10 cellular contexts compared by ENCODE assay signal in the genomic region with DNA sequence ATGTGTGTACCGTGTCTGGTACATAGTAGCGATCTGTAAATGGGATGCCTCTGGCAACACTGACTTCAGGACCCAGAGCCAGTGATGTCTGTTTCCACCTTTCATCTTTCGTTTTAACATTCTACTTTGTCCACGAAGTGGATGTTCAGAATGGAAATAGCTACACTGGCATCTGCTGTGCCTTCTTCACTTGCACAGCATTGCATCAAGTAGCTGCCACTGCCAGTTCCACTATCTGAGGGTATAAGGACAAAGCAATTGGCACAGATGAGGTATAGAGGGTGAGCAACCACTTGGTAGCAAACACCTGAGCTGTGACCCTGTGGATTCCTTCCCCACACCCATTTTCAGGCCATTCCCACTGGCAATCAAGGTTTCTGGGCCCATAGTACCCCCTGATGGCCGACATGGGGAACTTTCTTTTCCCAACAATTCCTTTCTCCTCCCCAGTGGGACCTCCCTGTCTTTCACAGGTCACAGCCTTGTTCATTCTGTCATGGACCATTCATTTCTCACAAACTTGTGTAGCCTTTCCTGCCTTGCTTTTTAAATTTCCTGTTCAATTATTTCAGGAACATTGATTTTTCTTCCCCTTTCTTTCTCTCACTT. TPM values are rescaled to one million over a fixed set of nuclear protein-coding genes. Genes with fewer than 3 reads are reported as not detected.
A peak's percentile ranks its signal among the peaks of the same experiment; 100 is the strongest.
DNase-seq lines count a peak whose midpoint lies in the region; ATAC-seq, FAIRE-seq and TF ChIP-seq lines count a peak whose summit lies in the region.
"Had no signal": no experiment of that assay in that cellular context is flagged by ENCODE, and none has a peak within 500 bp of the region (broad histone marks: within the 10 kb centered on the region; RNA-seq: fewer than 3 reads in every experiment).

No MANE protein-coding gene starts in this region.

- POLR2A ChIA-PET in HEK293T (lab: Yijun Ruan, JAX) (no interaction called here), HepG2 (lab: Yijun Ruan, JAX) (no interaction called here)

- intact Hi-C loops in HepG2 (cut with micrococcal nuclease; ENCODE audit: unreplicated experiment): loop anchor here (1.0 kb wide), 1 partner anchor 281 kb away; no protein-coding TSS in a partner anchor

- H3K9me3 ChIP-seq in HepG2 (ENCODE audit: low read length): no peaks in the 10 kb centered on the region

- ATAC-seq in HepG2 (peak; percentile 39; the same call in 1 of the 3 replicates), GM19463 (IDR thresholded peaks at IDR 0.05; ENCODE audit: unreplicated experiment) (no peak)

- H2AFZ ChIP-seq in HepG2 (ENCODE audit: low read length): no peak overlapping the region

- H3K4me3 ChIP-seq in brain microvascular endothelial cell (ENCODE audit: low read depth, low read length) (no peak overlapping the region), HepG2 (replicated peaks in 1 of 3; ENCODE audit: insufficient read depth in 1 of 3, low read depth in 2 of 3, low read length in 3 of 3) (no peak overlapping the region)

- no peak for TF ChIP-seq RAD21 in HepG2 (CRISPR knock-in tag; IDR thresholded peaks at IDR 0.05)

- H3K9ac ChIP-seq in HepG2 (ENCODE audit: insufficient read depth, low read depth, low read length): no peak overlapping the region

- no peak for TF ChIP-seq POLR2A in HepG2 (IDR thresholded peaks at IDR 0.05; ENCODE audit: insufficient read depth in 1 of 2, low read depth in 2 of 2, low read length in 2 of 2)

- H3K27ac ChIP-seq in brain microvascular endothelial cell (no peak overlapping the region), HepG2 (ENCODE audit: extremely low read length, insufficient read depth, low read length) (no peak overlapping the region)

- TF ChIP-seq CTCF in brain microvascular endothelial cell (IDR thresholded peaks at IDR 0.05; ENCODE audit: low read depth, low read length, missing control alignments): peak; percentile 80
- TF ChIP-seq CTCF in HepG2 (CRISPR knock-in tag; IDR thresholded peaks at IDR 0.05): peak; percentile 52

- H3K79me2 ChIP-seq in HepG2 (ENCODE audit: insufficient read depth, low read length): no peaks in the 10 kb centered on the region

- H3K4me2 ChIP-seq in HepG2 (ENCODE audit: low read depth, low read length): no peak overlapping the region

- CTCF ChIA-PET in HEK293T (lab: Yijun Ruan, JAX): interaction anchor here (0.6 to 1.5 kb wide), 7 partner anchors 10 to 282 kb away, joined by 3 to 5 read pairs (median 3); no protein-coding TSS in a partner anchor
- CTCF ChIA-PET in HepG2 (lab: Yijun Ruan, JAX; ENCODE audit: low intra/inter-chr PET ratio, low total read pairs): interaction anchor here (0.8 to 1.1 kb wide), 2 partner anchors 282 to 288 kb away, joined by 3 to 5 read pairs; no protein-coding TSS in a partner anchor

- H3K4me3 Mint-ChIP-seq in activated T-cell treated with anti-CD3 and anti-CD28 coated beads, Interleukin-2, amount 50 U/mL, for 24 hours: no peak overlapping the region

- H3K36me3 ChIP-seq in brain microvascular endothelial cell (replicated peaks) (no peaks in the 10 kb centered on the region), HepG2 (replicated peaks in 1 of 2; ENCODE audit: control insufficient read depth in 1 of 2, insufficient read depth in 2 of 2, low read length in 2 of 2) (no peaks in the 10 kb centered on the region)

- no peaks in the 10 kb centered on the region for H3K9me3 Mint-ChIP-seq in activated T-cell treated with anti-CD3 and anti-CD28 coated beads, Interleukin-2, amount 50 U/mL, for 24 hours

- no peaks in the 10 kb centered on the region for H4K20me1 ChIP-seq in HepG2 (ENCODE audit: insufficient read depth, low read length)

- H3K4me1 ChIP-seq in HepG2 (ENCODE audit: insufficient read depth, low read length): no peaks in the 10 kb centered on the region

- WGBS in HepG2 (ENCODE audit: low lambda C conversion rate): 22% methylated on average over 5 of the region's 5 CpGs

- no peak for FAIRE-seq in HepG2 (lab: Jason Lieb, UNC)

- no peak overlapping the region for H3K27ac Mint-ChIP-seq in activated T-cell treated with anti-CD3 and anti-CD28 coated beads, Interleukin-2, amount 50 U/mL, for 24 hours

- in situ Hi-C loops in brain microvascular endothelial cell (cut with HindIII; ENCODE audit: low pct_ligation_motif_present, low sequenced_read_pairs) (loop anchor here (25.0 kb wide), 1 partner anchor 278 kb away; no protein-coding TSS in a partner anchor), HepG2 (cut with HindIII; ENCODE audit: extremely low pct_ligation_motif_present, low pct_unique_long_range_greater_than_20kb) (no loop called here)

- peaks cover 6% of the 10 kb centered on the region for H3K4me1 Mint-ChIP-seq in activated T-cell treated with anti-CD3 and anti-CD28 coated beads, Interleukin-2, amount 50 U/mL, for 24 hours (ENCODE audit: low read depth)

- TF ChIP-seq EP300 in HepG2 (IDR thresholded peaks at IDR 0.05; ENCODE audit: low read depth in 2 of 2, low read length in 2 of 2): no peak
- no peak for TF ChIP-seq EP300 in HepG2 (CRISPR knock-in tag; IDR thresholded peaks at IDR 0.05; ENCODE audit: borderline replicate concordance)

- BruUV-seq in HepG2 (replicated peaks; lab: Mats Ljungman, UMichigan): no TSS peak

- peak; percentile 61 for DNase-seq in AG08395 (ENCODE audit: low spot score)
- DNase-seq in HEK293T (ENCODE audit: extremely low spot score): peak; percentile 39
- DNase-seq in brain microvascular endothelial cell: peak; percentile 19
- no peak for DNase-seq in HepG2 (ENCODE audit: low spot score)
- no peak for DNase-seq in activated gamma-delta T cell (lab: John Stamatoyannopoulos, UW)
- no peak for DNase-seq in stimulated activated CD4-positive, alpha-beta T cell treated with anti-CD3 and anti-CD28 coated beads, Interleukin-2, amount 100 ng/mL, for 24 hours
- DNase-seq in activated T-cell treated with anti-CD3 and anti-CD28 coated beads, Interleukin-2, amount 50 U/mL, for 24 hours: no peak
- DNase-seq: activated effector memory CD4-positive, alpha-beta T cell treated with anti-CD3 and anti-CD28 coated beads, Interleukin-2, amount 50 U/mL, for 16 hours had no signal

- peaks cover 57% of the 10 kb centered on the region for H3K27me3 Mint-ChIP-seq in activated T-cell treated with anti-CD3 and anti-CD28 coated beads, Interleukin-2, amount 50 U/mL, for 24 hours

- H3K27me3 ChIP-seq in brain microvascular endothelial cell (replicated peaks) (peaks cover 11% of the 10 kb centered on the region), HepG2 (ENCODE audit: control insufficient read depth in 1 of 2, insufficient read depth in 2 of 2, low read length in 2 of 2) (peaks cover 0 to 22% of the 10 kb centered on the region in 2 experiments; a peak in 2 of 5 replicates)

- no peaks in the 10 kb centered on the region for H3K36me3 Mint-ChIP-seq in activated T-cell treated with anti-CD3 and anti-CD28 coated beads, Interleukin-2, amount 50 U/mL, for 24 hours (ENCODE audit: low read depth)

TF ChIP-seq in HEK293T, 16 proteins besides CTCF, POLR2A, EP300 and RAD21:
- no peak for TF ChIP-seq TARDBP (IDR thresholded peaks at IDR 0.05)
- 0 out of 2 replicates have a peak, but pooled peaks have one; percentile 8 for TF ChIP-seq CTBP1 (IDR thresholded peaks at IDR 0.05; ENCODE audit: borderline replicate concordance)
TF ChIP-seq in HEK293T: peak in this region for 1.

TF ChIP-seq in HepG2, 621 proteins besides CTCF, POLR2A, EP300 and RAD21:
- TF ChIP-seq ZNF160 (CRISPR knock-in tag; IDR thresholded peaks at IDR 0.05) (no peak), STAG1 (CRISPR knock-in tag; IDR thresholded peaks at IDR 0.05) (peak; percentile 49)
- TF ChIP-seq, protein P1, sequence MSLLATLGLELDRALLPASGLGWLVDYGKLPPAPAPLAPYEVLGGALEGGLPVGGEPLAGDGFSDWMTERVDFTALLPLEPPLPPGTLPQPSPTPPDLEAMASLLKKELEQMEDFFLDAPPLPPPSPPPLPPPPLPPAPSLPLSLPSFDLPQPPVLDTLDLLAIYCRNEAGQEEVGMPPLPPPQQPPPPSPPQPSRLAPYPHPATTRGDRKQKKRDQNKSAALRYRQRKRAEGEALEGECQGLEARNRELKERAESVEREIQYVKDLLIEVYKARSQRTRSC (CRISPR knock-in tag; IDR thresholded peaks at IDR 0.05; ENCODE audit: low read depth): no peak

RNA-seq across cellular contexts. Expression of gene ITGA8, which starts 4.0 kb away (rescaled TPM):
- total RNA-seq in HepG2 (2016; rRNA removed; fragmentation: Illumina TruSeq; extraction: Trizol): not detected in 2 replicates
- not detected in 2 replicates for total RNA-seq in HepG2 (2016; cell fraction: cytosol; rRNA removed; fragmentation: Illumina TruSeq; extraction: Trizol; ENCODE audit: low read depth)
- not detected in 2 replicates for total RNA-seq in HepG2 (2016; cell fraction: insoluble cytoplasmic fraction; rRNA removed; fragmentation: Illumina TruSeq; extraction: Trizol)
- total RNA-seq in HepG2 (2016; cell fraction: membrane; rRNA removed; fragmentation: Illumina TruSeq; extraction: Trizol): not detected in 2 replicates
- not detected in 2 replicates for total RNA-seq in HepG2 (2016; cell fraction: nucleus; rRNA removed; fragmentation: Illumina TruSeq; extraction: Trizol)
- polyA plus RNA-seq in HepG2 (2011; rRNA removed): not detected in 2 replicates
- not detected in 2 replicates for polyA plus RNA-seq in HepG2 (2011; cell fraction: cytosol; rRNA removed)
- polyA plus RNA-seq in HepG2 (2011; cell fraction: nucleus; rRNA removed): not detected in 2 replicates
- not detected in 2 replicates for polyA plus RNA-seq in HepG2 (2012)
- not detected in 2 replicates for polyA plus RNA-seq in HepG2 (2016; cell fraction: cytosol; fragmentation: Illumina TruSeq; extraction: Trizol; ENCODE audit: low read depth)
- polyA plus RNA-seq in HepG2 (2016; cell fraction: insoluble cytoplasmic fraction; fragmentation: Illumina TruSeq; extraction: Trizol; ENCODE audit: low read depth): not detected in 2 replicates
- not detected in 2 replicates for polyA plus RNA-seq in HepG2 (2016; cell fraction: membrane; fragmentation: Illumina TruSeq; extraction: Trizol; ENCODE audit: low read depth)
- not detected in 2 replicates for polyA plus RNA-seq in HepG2 (2016; cell fraction: nucleus; fragmentation: Illumina TruSeq; extraction: Trizol; ENCODE audit: insufficient read depth, low read depth)
- polyA minus RNA-seq in HepG2 (2011; rRNA and poly(A)+ RNA removed; ENCODE audit: low replicate concordance): not detected in 2 replicates
- polyA minus RNA-seq in HepG2 (2011; cell fraction: cytosol; rRNA and poly(A)+ RNA removed): not detected in 2 replicates
- polyA minus RNA-seq in HepG2 (2011; cell fraction: nucleus; rRNA and poly(A)+ RNA removed): under 0.01 TPM in 1 of 2 replicates, not detected in the other
- total RNA-seq: mononuclear cell had no signal

Comparison
In these comparisons a context has a peak if more than half of its experiments do, and no peak if none do; other contexts are left out.
1. DNase-seq: peak in AG08395 (single experiment), HEK293T (single experiment) and brain microvascular endothelial cell (single experiment); none in HepG2 (single experiment), activated gamma-delta T cell (single experiment), stimulated activated CD4-positive, alpha-beta T cell treated with anti-CD3 and anti-CD28 coated beads, Interleukin-2, amount 100 ng/mL, for 24 hours (0 of 2) and activated T-cell treated with anti-CD3 and anti-CD28 coated beads, Interleukin-2, amount 50 U/mL, for 24 hours (single experiment).